ENCODE assay signal across 8 cellular contexts in genomic region chr12:79935624-79936040, GRCh38. TPM values are rescaled to one million over a fixed set of nuclear protein-coding genes. Genes with fewer than 3 reads are reported as not detected.
DNase-seq lines count a peak whose midpoint lies in the region; ATAC-seq, FAIRE-seq and TF ChIP-seq lines count a peak whose summit lies in the region.

No MANE protein-coding gene starts in this region.

- H3K9me3 ChIP-seq in GM12878 (replicated peaks; ENCODE audit: control insufficient read depth, insufficient read depth, low read length) = no peaks in the 10 kb centered on the region

- FAIRE-seq in GM12878 (lab: Jason Lieb, UNC) = peak; percentile 41

- peak overlapping the region; percentile 94 for H3K9ac ChIP-seq in GM12878 (ENCODE audit: control insufficient read depth, insufficient read depth, low read length)

- peak overlapping the region; percentile 80 for H3K4me2 ChIP-seq in GM12878 (ENCODE audit: control insufficient read depth, insufficient read depth)

- SMC1A ChIA-PET in GM12878 (lab: Charles Lee; ENCODE audit: uncharacterized antibody, unreplicated experiment) = interaction anchor here (0.7 to 2.6 kb wide), 8 partner anchors 10 to 252 kb away, joined by 3 to 12 read pairs (median 4); no protein-coding TSS in a partner anchor

- peak overlapping the region; percentile 96 for H3K4me3 ChIP-seq in GM12878

- RAD21 ChIA-PET in GM12878 (lab: Charles Lee; ENCODE audit: unreplicated experiment) = interaction anchor here (0.9 to 2.0 kb wide), 5 partner anchors 16 to 281 kb away, joined by 3 to 5 read pairs (median 4); no protein-coding TSS in a partner anchor

- no peak for TF ChIP-seq POLR2A in GM12878 (IDR thresholded peaks at IDR 0.05; ENCODE audit: low read depth, low read length)
- no peak for TF ChIP-seq POLR2A in erythroblast (IDR thresholded peaks at IDR 0.05; ENCODE audit: low read length)

- no peaks in the 10 kb centered on the region for H4K20me1 ChIP-seq in GM12878 (ENCODE audit: control insufficient read depth, insufficient read depth)

- POLR2A ChIA-PET in GM12878 (lab: Charles Lee) = interaction anchor here (1.1 to 1.6 kb wide), 3 partner anchors 17 to 94 kb away, joined by 3 read pairs; no protein-coding TSS in a partner anchor

- peak overlapping the region; percentile 99 for H3K27ac Mint-ChIP-seq in activated CD8-positive, alpha-beta memory T cell treated with anti-CD3 and anti-CD28 coated beads, Interleukin-2, amount 10 ng/mL, durations not matched to agents 7 days and 5 days
- H3K27ac Mint-ChIP-seq in HFFc6 = peak overlapping the region; percentile 99

- H3K4me1 Mint-ChIP-seq in activated CD8-positive, alpha-beta memory T cell treated with anti-CD3 and anti-CD28 coated beads, Interleukin-2, amount 10 ng/mL, durations not matched to agents 7 days and 5 days = peaks cover 39% of the 10 kb centered on the region
- peaks cover 39% of the 10 kb centered on the region for H3K4me1 Mint-ChIP-seq in HFFc6 (ENCODE audit: low read depth)

- H3K4me1 ChIP-seq in GM12878 (ENCODE audit: control insufficient read depth, insufficient read depth, low read length) = peaks cover 7% of the 10 kb centered on the region; the same call in 1 of the 2 replicates

- H3K79me2 ChIP-seq in GM12878 (ENCODE audit: control insufficient read depth, insufficient read depth, low read length) = peaks cover 58% of the 10 kb centered on the region

- BruUV-seq in GM12878 (replicated peaks; lab: Mats Ljungman, UMichigan) = TSS peak; percentile 94

- H3K4me3 Mint-ChIP-seq in activated CD8-positive, alpha-beta memory T cell treated with anti-CD3 and anti-CD28 coated beads, Interleukin-2, amount 10 ng/mL, durations not matched to agents 7 days and 5 days = peak overlapping the region; percentile 94
- H3K4me3 Mint-ChIP-seq in HFFc6 = peak overlapping the region; percentile 97

- TF ChIP-seq RAD21 in GM12878 (IDR thresholded peaks at IDR 0.05; ENCODE audit: insufficient read depth, low read depth, low read length) = no peak

- peak overlapping the region; percentile 84 for H2AFZ ChIP-seq in GM12878 (ENCODE audit: control insufficient read depth, low read depth, low read length)

- H3K27me3 ChIP-seq in GM12878 (replicated peaks in 1 of 2; ENCODE audit: control insufficient read depth in 2 of 2, insufficient read depth in 2 of 2, low read length in 1 of 2) = no peaks in the 10 kb centered on the region

- H3K36me3 ChIP-seq in GM12878 (ENCODE audit: control insufficient read depth in 2 of 2, insufficient read depth in 2 of 2, low read length in 1 of 2) = no peaks in the 10 kb centered on the region

- H3K27me3 Mint-ChIP-seq in activated CD8-positive, alpha-beta memory T cell treated with anti-CD3 and anti-CD28 coated beads, Interleukin-2, amount 10 ng/mL, durations not matched to agents 7 days and 5 days = no peaks in the 10 kb centered on the region
- peaks cover 2% of the 10 kb centered on the region for H3K27me3 Mint-ChIP-seq in HFFc6 (ENCODE audit: insufficient read depth)

- no peak for TF ChIP-seq CTCF in HFFc6 (IDR thresholded peaks at IDR 0.05)
- TF ChIP-seq CTCF in GM12878 (IDR thresholded peaks at IDR 0.05 in 2 of 3, conservative IDR thresholded peaks at IDR 0.05 in 1 of 3; ENCODE audit: control insufficient read depth in 2 of 3, extremely low read depth in 1 of 3, insufficient read depth in 1 of 3, low read depth in 3 of 3, low read length in 3 of 3) = no peak

- peaks cover 9% of the 10 kb centered on the region for H3K36me3 Mint-ChIP-seq in activated CD8-positive, alpha-beta memory T cell treated with anti-CD3 and anti-CD28 coated beads, Interleukin-2, amount 10 ng/mL, durations not matched to agents 7 days and 5 days
- peaks cover 27% of the 10 kb centered on the region for H3K36me3 Mint-ChIP-seq in HFFc6 (ENCODE audit: low read depth)

- intact Hi-C loops in GM12878 (cut with micrococcal nuclease; ENCODE audit: unreplicated experiment) (loop anchor here (5.0 kb wide), 2 partner anchors 243 to 252 kb away; partner anchors contain the start of gene PAWR), left colon (cut with DNase I, micrococcal nuclease) (loop anchor here in 1 of 2 donors (10.0 kb wide), 1 partner anchor 249 kb away; no protein-coding TSS in a partner anchor)

- 0% methylated on average over 6 of the region's 6 CpGs for WGBS in GM12878 (ENCODE audit: insufficient coverage, insufficient replicate concordance, low lambda C conversion rate, missing lambda C conversion rate)

- H3K27ac ChIP-seq in GM12878 (ENCODE audit: control insufficient read depth, insufficient read depth) (peak overlapping the region; percentile 96), temporal lobe (ENCODE audit: low read depth, low read length) (peak overlapping the region; percentile 82)

- TF ChIP-seq EP300 in GM12878 (IDR thresholded peaks at IDR 0.05; ENCODE audit: borderline replicate concordance in 1 of 2, control insufficient read depth in 1 of 2, low read depth in 2 of 2, low read length in 2 of 2) = peak; percentile 1 to 24; a peak in 1 of 4 replicates

- ATAC-seq in activated CD8-positive, alpha-beta memory T cell treated with anti-CD3 and anti-CD28 coated beads, Interleukin-2, amount 10 ng/mL, durations not matched to agents 7 days and 5 days = peak; percentile 5
- peak; percentile 17 for ATAC-seq in GM12878
- ATAC-seq in left colon = peak; percentile 14

- CTCF ChIA-PET in activated CD8-positive, alpha-beta memory T cell treated with anti-CD3 and anti-CD28 coated beads, Interleukin-2, amount 10 ng/mL, durations not matched to agents 7 days and 5 days (lab: Charles Lee) = no interaction called here
- CTCF ChIA-PET in GM12878 (lab: Yijun Ruan, JAX) = interaction anchor here (0.9 to 1.6 kb wide), 2 partner anchors 9 to 15 kb away, joined by 3 to 4 read pairs; no protein-coding TSS in a partner anchor

- DNase-seq in activated CD8-positive, alpha-beta memory T cell treated with anti-CD3 and anti-CD28 coated beads, Interleukin-2, amount 10 ng/mL, durations not matched to agents 7 days and 5 days = no peak
- no peak for DNase-seq in activated CD8-positive, alpha-beta memory T cell treated with anti-CD3 and anti-CD28 coated beads, Interleukin-2, amount 50 U/mL, for 48 hours
- DNase-seq in HFFc6 = peak; percentile 16
- DNase-seq in NCI-H2029 (lab: John Stamatoyannopoulos, UW) = peak; percentile 53
- peak; percentile 36 for DNase-seq in GM12878 (ENCODE audit: low read depth, low spot score)
- no peak for DNase-seq in left colon
- DNase-seq in erythroblast (lab: John Stamatoyannopoulos, UW) = no peak

- in situ Hi-C loops in GM12878 (cut with MboI) = no loop called here

- H3K9me3 Mint-ChIP-seq in activated CD8-positive, alpha-beta memory T cell treated with anti-CD3 and anti-CD28 coated beads, Interleukin-2, amount 10 ng/mL, durations not matched to agents 7 days and 5 days (ENCODE audit: low read depth) = no peaks in the 10 kb centered on the region
- H3K9me3 Mint-ChIP-seq in HFFc6 = no peaks in the 10 kb centered on the region

TF ChIP-seq in GM12878, 131 proteins besides CTCF, POLR2A, EP300 and RAD21 (continues in another document):
- 0 out of 2 replicates have a peak, but pooled peaks have one; percentile 2 for TF ChIP-seq LARP7 (IDR thresholded peaks at IDR 0.05)
- TF ChIP-seq RAD51 (IDR thresholded peaks at IDR 0.05) = 0 out of 2 replicates have a peak, but pooled peaks have one; percentile 7
- TF ChIP-seq EED (IDR thresholded peaks at IDR 0.05; ENCODE audit: low read depth) = no peak
- TF ChIP-seq WRNIP1 (IDR thresholded peaks at IDR 0.05; ENCODE audit: borderline replicate concordance, low read depth, low read length) = 0 out of 2 replicates have a peak, but pooled peaks have one; percentile 25
- 0 out of 2 replicates have a peak, but pooled peaks have one; percentile 10 for TF ChIP-seq NKRF (conservative IDR thresholded peaks at IDR 0.05)
- no peak for TF ChIP-seq SMARCA5 (IDR thresholded peaks at IDR 0.05)

RNA-seq across cellular contexts. Expression of gene PPP1R12A, which starts 0.7 kb away (rescaled TPM):
- total RNA-seq in activated CD8-positive, alpha-beta memory T cell treated with anti-CD3 and anti-CD28 coated beads, Interleukin-2, amount 10 ng/mL, durations not matched to agents 7 days and 5 days = 100 to 1,000 TPM; 104 to 108 TPM
- 100 to 1,000 TPM; 104 to 122 (median 113) TPM for total RNA-seq in HFFc6 (2021; fragmentation: NEBNext Ultra II Directional; extraction: Animal tissue kit (Norgen Biotek cat#: 25700))
- 237 and 251 TPM in 2 replicates for total RNA-seq in GM12878 (2013; cell fraction: nucleolus; rRNA removed)
- 49.3 and 53.8 TPM in 2 replicates for total RNA-seq in GM12878 (2014; rRNA removed)
- total RNA-seq in GM12878 (2014; rRNA removed; fragmentation: Illumina TruSeq; extraction: Trizol) = 126 and 134 TPM in 2 replicates
- total RNA-seq in GM12878 (2021) = 53.5 and 54.8 TPM in 2 replicates
- polyA plus RNA-seq in GM12878 (2011; ENCODE audit: low read depth) = 17.5 TPM
- polyA plus RNA-seq in GM12878 (2011; rRNA removed) = 45.3 and 69.3 TPM in 2 replicates
- 15.2 and 15.8 TPM in 2 replicates for polyA plus RNA-seq in GM12878 (2011; cell fraction: cytosol; rRNA removed)
- 46.4 and 52.2 TPM in 2 replicates for polyA plus RNA-seq in GM12878 (2011; cell fraction: nucleus; rRNA removed)
- 27.5 and 38.1 TPM in 2 replicates for polyA plus RNA-seq in GM12878 (2012)
- polyA plus RNA-seq in GM12878 (2014; fragmentation: Illumina TruSeq; extraction: Trizol) = 117 and 145 TPM in 2 replicates
- polyA plus RNA-seq in GM12878 (2014; fragmentation: Nextera tagmentation; extraction: Ambion mirVana) = 10 to 100 TPM; 22.8 to 31.6 TPM
- polyA plus RNA-seq in GM12878 (2014; rRNA removed) = 23.3 and 25.6 TPM in 2 replicates
- 10 to 100 TPM; 61.8 to 70.5 TPM for polyA plus RNA-seq in GM12878 (2016; fragmentation: Nextera tagmentation; extraction: Ambion mirVana)
- 50.4 and 79.0 TPM in 2 replicates for polyA minus RNA-seq in GM12878 (2011; rRNA and poly(A)+ RNA removed)
- 34.3 and 42.2 TPM in 2 replicates for polyA minus RNA-seq in GM12878 (2011; cell fraction: cytosol; rRNA and poly(A)+ RNA removed)
- polyA minus RNA-seq in GM12878 (2011; cell fraction: nucleus; rRNA and poly(A)+ RNA removed) = 84.9 and 148 TPM in 2 replicates
- total RNA-seq in left colon = 10 to 100 TPM; 61.4 to 87.6 TPM
- total RNA-seq in temporal lobe = 151 TPM

Comparison
In these comparisons a context has a peak if more than half of its experiments do, and no peak if none do; other contexts are left out.
1. DNase-seq: peak in HFFc6 (single experiment), NCI-H2029 (single experiment) and GM12878 (single experiment); none in activated CD8-positive, alpha-beta memory T cell treated with anti-CD3 and anti-CD28 coated beads, Interleukin-2, amount 10 ng/mL, durations not matched to agents 7 days and 5 days (single experiment), activated CD8-positive, alpha-beta memory T cell treated with anti-CD3 and anti-CD28 coated beads, Interleukin-2, amount 50 U/mL, for 48 hours (single experiment), left colon (0 of 2) and erythroblast (0 of 2).
2. Peak in every context shown above with its lines, with median percentiles within 50 percentile points of each other: ATAC-seq.